Comparison of ENCODE assay signal across 8 cellular contexts in the genomic region with DNA sequence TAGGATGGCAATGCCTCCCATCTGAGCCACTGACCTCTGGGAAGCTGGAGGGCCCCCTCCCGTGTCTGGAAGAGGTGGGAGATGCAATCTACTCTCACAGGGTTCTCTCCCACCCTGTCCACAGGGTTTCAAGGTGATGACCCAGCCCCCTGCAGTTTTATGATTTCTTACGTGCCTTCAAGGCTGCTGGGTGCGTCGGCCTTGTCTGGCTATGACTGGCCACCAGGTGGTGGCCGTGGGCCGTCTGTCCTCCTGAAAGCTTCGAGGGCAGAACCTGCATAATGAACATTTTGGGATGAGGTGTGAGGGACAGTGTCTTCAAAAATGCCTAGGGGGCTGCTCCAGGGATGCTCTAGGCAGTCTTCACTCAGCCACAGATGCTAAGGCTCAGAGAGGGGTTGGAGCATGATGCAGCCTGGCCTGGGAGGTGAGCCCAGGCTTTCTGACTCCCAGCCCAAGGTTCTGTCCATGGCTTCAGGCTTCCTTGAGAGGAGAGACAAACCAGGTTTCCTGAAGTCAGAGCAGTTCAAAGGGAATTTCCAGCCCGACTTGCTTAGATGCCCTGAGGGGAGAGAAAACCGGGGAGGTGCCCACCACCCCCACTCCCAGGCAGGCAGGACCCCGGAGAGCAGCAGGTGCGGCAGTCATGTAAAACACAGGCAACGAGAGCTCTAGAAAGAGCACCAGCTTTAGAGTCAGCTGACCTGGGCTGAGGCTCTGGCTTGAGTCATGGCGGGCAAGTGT. TPM values are rescaled to one million over a fixed set of nuclear protein-coding genes. Genes with fewer than 3 reads are reported as not detected.
DNase-seq lines count a peak whose midpoint lies in the region; ATAC-seq, FAIRE-seq and TF ChIP-seq lines count a peak whose summit lies in the region.

No MANE protein-coding gene starts in this region.

- no peaks in the 10 kb centered on the region for H4K20me1 ChIP-seq in Loucy (ENCODE audit: insufficient read depth, low read length, poor library complexity, severe bottlenecking)

- H3K36me3 Mint-ChIP-seq in type B pancreatic cell = no peaks in the 10 kb centered on the region

- H3K9ac ChIP-seq in Loucy (ENCODE audit: low read depth, low read length, poor library complexity, severe bottlenecking) (no peak overlapping the region), kidney (ENCODE audit: low read length in 2 of 2) (no peak overlapping the region)

- no peak for FAIRE-seq in kidney (lab: Jason Lieb, UNC)

- no peaks in the 10 kb centered on the region for H3K36me3 ChIP-seq in Loucy (ENCODE audit: insufficient read depth, low read length)
- H3K36me3 ChIP-seq in kidney (ENCODE audit: control insufficient read depth in 1 of 2, insufficient read depth in 2 of 2, low read length in 2 of 2) = no peaks in the 10 kb centered on the region

- H3K27ac ChIP-seq in kidney (ENCODE audit: low read depth in 2 of 2, low read length in 2 of 2) = no peak overlapping the region

- peak; percentile 55 for ATAC-seq in Right ventricle myocardium superior (ENCODE audit: poor library complexity)
- ATAC-seq in HG03520 (IDR thresholded peaks at IDR 0.05; ENCODE audit: unreplicated experiment) = no peak

- DNase-seq in Right ventricle myocardium superior = no peak
- no peak for DNase-seq in cardiac septum (ENCODE audit: low spot score)
- peak; percentile 75 for DNase-seq in astrocyte of the hippocampus (ENCODE audit: low read depth, low spot score)
- DNase-seq in kidney = no peak
- no peak for DNase-seq in type B pancreatic cell (ENCODE audit: extremely low spot score, unreplicated experiment)
- no peak for DNase-seq in germinal center (ENCODE audit: low spot score)

- peaks cover 12% of the 10 kb centered on the region for H3K4me1 Mint-ChIP-seq in type B pancreatic cell (ENCODE audit: unreplicated experiment)

- no peak overlapping the region for H3K4me2 ChIP-seq in Loucy (ENCODE audit: low read depth, low read length, poor library complexity, severe bottlenecking)

- peaks cover 15% of the 10 kb centered on the region for H3K27me3 Mint-ChIP-seq in type B pancreatic cell

- intact Hi-C loops in Right ventricle myocardium superior (cut with DNase I) (loop anchor here (5.0 kb wide), 1 partner anchor 175 kb away; no protein-coding TSS in a partner anchor), cardiac septum (cut with DNase I) (loop anchor here (1.0 kb wide), 1 partner anchor 177 kb away; no protein-coding TSS in a partner anchor), kidney (cut with DNase I) (loop anchor here (10.0 kb wide), 1 partner anchor 177 kb away; no protein-coding TSS in a partner anchor)

- H3K4me3 Mint-ChIP-seq in type B pancreatic cell = no peak overlapping the region

- TF ChIP-seq CTCF in Loucy (conservative IDR thresholded peaks at IDR 0.05; ENCODE audit: low read length) (peak; percentile 41), kidney (IDR thresholded peaks at IDR 0.05; ENCODE audit: borderline replicate concordance, extremely low read depth, insufficient read depth) (peak; percentile 40), type B pancreatic cell (conservative IDR thresholded peaks at IDR 0.05) (peak; percentile 87)

- no peaks in the 10 kb centered on the region for H3K27me3 ChIP-seq in Loucy (ENCODE audit: insufficient read depth, low read length, poor library complexity, severe bottlenecking)

- H3K9me3 Mint-ChIP-seq in type B pancreatic cell = no peaks in the 10 kb centered on the region

- H3K9me2 ChIP-seq in Loucy (replicated peaks; ENCODE audit: low read depth, low read length) = no peaks in the 10 kb centered on the region

- H3K4me1 ChIP-seq in Loucy (ENCODE audit: insufficient read depth, low read length, poor library complexity, severe bottlenecking) = peaks cover 3% of the 10 kb centered on the region
- no peaks in the 10 kb centered on the region for H3K4me1 ChIP-seq in kidney (ENCODE audit: control insufficient read depth in 1 of 2, insufficient read depth in 1 of 2, low read depth in 1 of 2, low read length in 2 of 2)

- peak overlapping the region; percentile 22 for H3K27ac Mint-ChIP-seq in type B pancreatic cell

- H2AFZ ChIP-seq in Loucy (ENCODE audit: low read length) = no peak overlapping the region

- H3K4me3 ChIP-seq in Loucy (ENCODE audit: low read length, poor library complexity, severe bottlenecking) = no peak overlapping the region
- no peak overlapping the region for H3K4me3 ChIP-seq in kidney (ENCODE audit: low read length in 2 of 2)

- H3K9me3 ChIP-seq in Loucy (ENCODE audit: insufficient read depth, low read depth, low read length) = no peaks in the 10 kb centered on the region
- H3K9me3 ChIP-seq in kidney (ENCODE audit: control insufficient read depth in 1 of 2, low read length in 2 of 2) = no peaks in the 10 kb centered on the region

- no peaks in the 10 kb centered on the region for H3F3A ChIP-seq in Loucy (ENCODE audit: low read depth)

- no peaks in the 10 kb centered on the region for H3K79me2 ChIP-seq in Loucy (ENCODE audit: insufficient read depth, low read length)

RNA-seq across cellular contexts. Expression of a gene that starts 18.7 kb away (rescaled TPM):
- 2.5 TPM for total RNA-seq in Right ventricle myocardium superior
- total RNA-seq in cardiac septum = 3.9 TPM
- 25.5 TPM for total RNA-seq in kidney
- polyA plus RNA-seq in kidney (ENCODE audit: insufficient read depth, low read depth, low replicate concordance) = 7.3 TPM
- 4.9 and 7.9 TPM in 2 replicates for total RNA-seq in type B pancreatic cell (ENCODE audit: low replicate concordance)

RNA-seq across cellular contexts. Expression of a gene that starts 36.4 kb away (rescaled TPM):
- total RNA-seq in Right ventricle myocardium superior (10.0 TPM), cardiac septum (8.7 TPM), kidney (17.4 TPM), type B pancreatic cell (ENCODE audit: low replicate concordance) (48.9 and 62.9 TPM in 2 replicates)
- polyA plus RNA-seq in kidney (ENCODE audit: insufficient read depth, low read depth, low replicate concordance) = 6.2 TPM
